19 cellular contexts compared by ENCODE assay signal in genomic region chrX:43005561-43005960, GRCh38.
"Had no signal": no experiment of that assay in that cellular context is flagged by ENCODE, and none has a peak within 500 bp of the region (broad histone marks: within the 10 kb centered on the region; RNA-seq: fewer than 3 reads in every experiment).

No MANE protein-coding gene starts in this region.

- H3K4me1 Mint-ChIP-seq: activated naive CD4-positive, alpha-beta T cell treated with anti-CD3 and anti-CD28 coated beads, Interleukin-2, amount 50 U/mL, for 24 hours had no signal

- H3K9me3 Mint-ChIP-seq: activated naive CD4-positive, alpha-beta T cell treated with anti-CD3 and anti-CD28 coated beads, Interleukin-2, amount 50 U/mL, for 24 hours; brain; natural killer cell; stimulated activated memory B cell treated with anti-CD40 and anti-IgM and Interleukin-4, amounts not matched to agents 10 μg/mL and 1 μg/mL and 100 μg/mL, for 72 hours had no signal

- H3K27ac ChIP-seq: left ventricle myocardium inferior, stomach, suprapubic skin, tibial nerve, WERI-Rb-1 had no signal

- H3K9me3 ChIP-seq: left ventricle myocardium inferior, stomach, suprapubic skin, tibial nerve had no signal

- H3K27ac Mint-ChIP-seq: activated naive CD4-positive, alpha-beta T cell treated with anti-CD3 and anti-CD28 coated beads, Interleukin-2, amount 50 U/mL, for 24 hours; activated T-cell treated with anti-CD3 and anti-CD28 coated beads, Interleukin-2, amount 50 U/mL, for 72 hours; brain; natural killer cell; stimulated activated memory B cell treated with anti-CD40 and anti-IgM and Interleukin-4, amounts not matched to agents 10 μg/mL and 1 μg/mL and 100 μg/mL, for 72 hours; T-helper 2 cell treated with Interferon-gamma antibody and Interleukin-4, amounts not matched to agents 5 μg/mL and 100 μg/mL, for 36 hours had no signal

- H3K36me3 Mint-ChIP-seq: activated naive CD4-positive, alpha-beta T cell treated with anti-CD3 and anti-CD28 coated beads, Interleukin-2, amount 50 U/mL, for 24 hours; brain; natural killer cell; stimulated activated memory B cell treated with anti-CD40 and anti-IgM and Interleukin-4, amounts not matched to agents 10 μg/mL and 1 μg/mL and 100 μg/mL, for 72 hours had no signal

- H3K4me3 Mint-ChIP-seq: activated naive CD4-positive, alpha-beta T cell treated with anti-CD3 and anti-CD28 coated beads, Interleukin-2, amount 50 U/mL, for 24 hours; activated T-cell treated with anti-CD3 and anti-CD28 coated beads, Interleukin-2, amount 50 U/mL, for 72 hours; brain; natural killer cell; stimulated activated memory B cell treated with anti-CD40 and anti-IgM and Interleukin-4, amounts not matched to agents 10 μg/mL and 1 μg/mL and 100 μg/mL, for 72 hours; T-helper 2 cell treated with Interferon-gamma antibody and Interleukin-4, amounts not matched to agents 5 μg/mL and 100 μg/mL, for 36 hours had no signal

- DNase-seq: activated CD4-positive, alpha-beta T cell treated with anti-CD3 and anti-CD28 coated beads, Interleukin-2, amount 50 U/mL, for 48 hours; activated effector memory CD4-positive, alpha-beta T cell treated with anti-CD3 and anti-CD28 coated beads, Interleukin-2, amount 50 U/mL, for 16 hours; activated T-cell treated with anti-CD3 and anti-CD28 coated beads, Interleukin-2, amount 50 U/mL, for 72 hours; anterior cingulate cortex; caudate nucleus; effector memory CD4-positive, alpha-beta T cell; foreskin melanocyte; left ventricle myocardium inferior; midbrain; natural killer cell; small intestine; stomach; WERI-Rb-1 had no signal

- H3K4me3 ChIP-seq: left ventricle myocardium inferior, stomach, suprapubic skin, tibial nerve had no signal

- H3K36me3 ChIP-seq: left ventricle myocardium inferior, stomach, suprapubic skin, tibial nerve, WERI-Rb-1 had no signal

- H3K27me3 Mint-ChIP-seq: activated naive CD4-positive, alpha-beta T cell treated with anti-CD3 and anti-CD28 coated beads, Interleukin-2, amount 50 U/mL, for 24 hours; brain; stimulated activated memory B cell treated with anti-CD40 and anti-IgM and Interleukin-4, amounts not matched to agents 10 μg/mL and 1 μg/mL and 100 μg/mL, for 72 hours had no signal

- H3K27me3 ChIP-seq: stomach, suprapubic skin, tibial nerve had no signal

- H3K4me1 ChIP-seq: left ventricle myocardium inferior, stomach, suprapubic skin, tibial nerve had no signal
